ENCODE assay signal across 1 cellular context in genomic region chrX:47047989-47048388, GRCh38.
TF ChIP-seq lines count a peak whose summit lies in the region.

No MANE protein-coding gene starts in this region.

TF ChIP-seq in K562, 482 proteins besides CTCF, POLR2A, EP300 and RAD21 (continued from another document and continues in another):
- TF ChIP-seq ZFP30 (CRISPR knock-in tag; IDR thresholded peaks at IDR 0.05; ENCODE audit: borderline replicate concordance) (no peak), ATF7 (IDR thresholded peaks at IDR 0.05) (peak; percentile 41; the same call in 1 of the 2 replicates), SOX6 (IDR thresholded peaks at IDR 0.05) (peak; percentile 93), PHB (CRISPR knock-in tag; IDR thresholded peaks at IDR 0.05) (no peak), STAT6 (CRISPR knock-in tag; IDR thresholded peaks at IDR 0.05) (no peak), CHAMP1 (IDR thresholded peaks at IDR 0.05) (peak; percentile 55; the same call in 1 of the 2 replicates), FOS (IDR thresholded peaks at IDR 0.05; ENCODE audit: extremely low read depth, insufficient read length) (no peak), ARHGAP35 (IDR thresholded peaks at IDR 0.05; ENCODE audit: partially characterized antibody) (no peak), ZBTB26 (CRISPR knock-in tag; IDR thresholded peaks at IDR 0.05) (no peak), PTBP1 (IDR thresholded peaks at IDR 0.05; ENCODE audit: low read depth, low read length) (no peak), POU5F1 (IDR thresholded peaks at IDR 0.05; ENCODE audit: borderline replicate concordance, low read depth, low read length, partially characterized antibody) (no peak), JUNB (CRISPR knock-in tag; conservative IDR thresholded peaks at IDR 0.05) (no peak), SRSF9 (IDR thresholded peaks at IDR 0.05; ENCODE audit: borderline replicate concordance, low read depth, low read length) (no peak), CBFA2T3 (IDR thresholded peaks at IDR 0.05) (peak; percentile 94), JUN (IDR thresholded peaks at IDR 0.05; ENCODE audit: borderline replicate concordance, low read depth, low read length) (no peak), JUN (CRISPR knock-in tag; IDR thresholded peaks at IDR 0.05; ENCODE audit: borderline replicate concordance) (no peak), MLX (CRISPR knock-in tag; conservative IDR thresholded peaks at IDR 0.05) (no peak), PHF20 (IDR thresholded peaks at IDR 0.05; ENCODE audit: partially characterized antibody) (no peak), CHD2 (IDR thresholded peaks at IDR 0.05; ENCODE audit: low read depth, low read length) (no peak), ZNF583 (CRISPR knock-in tag; IDR thresholded peaks at IDR 0.05) (no peak), ZBTB43 (CRISPR knock-in tag; IDR thresholded peaks at IDR 0.05) (no peak), MCM3 (IDR thresholded peaks at IDR 0.05) (no peak), ZNF655 (CRISPR knock-in tag; IDR thresholded peaks at IDR 0.05) (no peak), ARID3B (CRISPR knock-in tag; IDR thresholded peaks at IDR 0.05; ENCODE audit: borderline replicate concordance) (no peak), ZC3H8 (IDR thresholded peaks at IDR 0.05) (no peak), DLX4 (CRISPR knock-in tag; IDR thresholded peaks at IDR 0.05) (no peak), ESRRA (IDR thresholded peaks at IDR 0.05; ENCODE audit: borderline replicate concordance, low read depth) (peak; percentile 73; the same call in 1 of the 2 replicates), SRF (CRISPR knock-in tag; IDR thresholded peaks at IDR 0.05) (no peak), NCOA1 (IDR thresholded peaks at IDR 0.05; ENCODE audit: low read depth) (0 out of 2 replicates have a peak, but pooled peaks have one; percentile 43), MYNN (IDR thresholded peaks at IDR 0.05) (0 out of 2 replicates have a peak, but pooled peaks have one; percentile 15), MYNN (CRISPR knock-in tag; IDR thresholded peaks at IDR 0.05) (no peak), KDM2B (CRISPR knock-in tag; IDR thresholded peaks at IDR 0.05) (no peak), CBX3 (IDR thresholded peaks at IDR 0.05; ENCODE audit: borderline replicate concordance in 1 of 2, low read length in 2 of 2) (no peak), NR3C1 (CRISPR knock-in tag; IDR thresholded peaks at IDR 0.05) (no peak), CREB5 (CRISPR knock-in tag; IDR thresholded peaks at IDR 0.05) (no peak), SNAPC5 (CRISPR knock-in tag; IDR thresholded peaks at IDR 0.05) (no peak), SMARCC2 (IDR thresholded peaks at IDR 0.05; ENCODE audit: low read depth) (peak; percentile 86), KAT8 (IDR thresholded peaks at IDR 0.05; ENCODE audit: low read depth) (no peak), ZNF239 (CRISPR knock-in tag; IDR thresholded peaks at IDR 0.05) (no peak), ZNF778 (CRISPR knock-in tag; IDR thresholded peaks at IDR 0.05) (no peak), HCFC1 (IDR thresholded peaks at IDR 0.05; ENCODE audit: low read depth, low read length) (no peak), TAF15 (IDR thresholded peaks at IDR 0.05; ENCODE audit: low read depth, low read length) (no peak), ZNF140 (CRISPR knock-in tag; IDR thresholded peaks at IDR 0.05) (no peak), COPS2 (conservative IDR thresholded peaks at IDR 0.05) (no peak), MITF (IDR thresholded peaks at IDR 0.05) (no peak), RBM34 (IDR thresholded peaks at IDR 0.05; ENCODE audit: borderline replicate concordance, insufficient read depth, low read length) (no peak), BHLHE40 (IDR thresholded peaks at IDR 0.05; ENCODE audit: low read length) (no peak), POLR2G (IDR thresholded peaks at IDR 0.05; ENCODE audit: low read depth, low read length) (no peak), TAF7 (tag; IDR thresholded peaks at IDR 0.05) (no peak), ZNF398 (CRISPR knock-in tag; IDR thresholded peaks at IDR 0.05) (no peak), ZNF41 (CRISPR knock-in tag; conservative IDR thresholded peaks at IDR 0.05) (no peak), RHOXF2B (CRISPR knock-in tag; conservative IDR thresholded peaks at IDR 0.05) (no peak), MEIS2 (IDR thresholded peaks at IDR 0.05; ENCODE audit: partially characterized antibody) (peak; percentile 98), BDP1 (IDR thresholded peaks at IDR 0.05; ENCODE audit: insufficient read depth, insufficient read length) (no peak)
